Comparison of ENCODE assay signal across 11 cellular contexts in the genomic region with DNA sequence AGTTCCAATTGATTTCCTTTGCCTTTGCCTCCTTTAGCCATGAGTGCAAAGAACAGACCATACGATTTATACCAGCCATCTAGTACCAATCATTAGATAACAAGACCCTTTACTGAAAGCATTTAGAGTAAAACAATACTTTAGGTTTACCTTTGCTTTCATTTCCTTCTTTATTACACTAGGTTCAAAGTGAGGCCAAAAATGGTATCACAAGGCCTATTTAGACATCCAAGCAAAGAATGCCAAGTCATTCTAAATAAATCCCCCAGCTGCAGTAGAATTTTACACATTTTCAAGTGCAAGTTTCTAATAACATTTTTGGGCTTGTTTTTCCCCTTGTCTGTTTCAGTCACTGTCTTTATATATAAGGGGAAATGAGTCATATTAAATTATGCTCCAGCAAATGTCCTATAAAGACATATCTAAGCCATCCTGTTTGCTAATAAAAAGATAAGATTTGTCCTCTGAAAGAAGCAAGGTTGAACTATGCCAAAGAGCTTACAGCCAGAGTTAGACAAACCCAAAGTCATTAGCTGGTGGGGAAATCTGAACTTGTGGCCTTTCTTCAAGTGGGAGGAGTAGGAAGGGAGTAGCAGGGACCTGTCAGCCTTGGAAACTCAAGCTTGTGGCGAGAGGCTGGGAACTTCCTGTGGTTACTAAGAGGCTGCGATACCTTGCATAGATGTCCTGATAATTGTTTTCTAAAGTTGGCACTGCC.
DNase-seq lines count a peak whose midpoint lies in the region; ATAC-seq and TF ChIP-seq lines count a peak whose summit lies in the region.
"Had no signal": no experiment of that assay in that cellular context is flagged by ENCODE, and none has a peak within 500 bp of the region (broad histone marks: within the 10 kb centered on the region; RNA-seq: fewer than 3 reads in every experiment).

No MANE protein-coding gene starts in this region.

- TF ChIP-seq CTCF in body of pancreas (IDR thresholded peaks at IDR 0.05), result peak in 1 of 7 experiments; percentile 3

- ATAC-seq in GM19043 (IDR thresholded peaks at IDR 0.05; ENCODE audit: low read depth, unreplicated experiment) (peak; percentile 45), body of pancreas (peak; percentile 33)
- ATAC-seq in stimulated activated effector memory CD8-positive, alpha-beta T cell treated with anti-CD3 and anti-CD28 coated beads, Interleukin-12 subunit alpha, Interleukin-12 subunit beta, amount 100 ng/mL, for 72 hours, result no peak

- H3K4me3 ChIP-seq in body of pancreas, result no peak overlapping the region

- H3K9me3 Mint-ChIP-seq in stimulated activated effector memory CD8-positive, alpha-beta T cell treated with anti-CD3 and anti-CD28 coated beads, Interleukin-12 subunit alpha, Interleukin-12 subunit beta, amount 100 ng/mL, for 72 hours, result no peaks in the 10 kb centered on the region

- no peaks in the 10 kb centered on the region for H3K36me3 ChIP-seq in body of pancreas (replicated peaks in 1 of 2; ENCODE audit: insufficient read depth in 1 of 2, low read depth in 2 of 2)

- DNase-seq in HS-27A (ENCODE audit: low read depth), result peak; percentile 20
- DNase-seq in body of pancreas, result peak; percentile 26 to 57 (median 52)
- peak; percentile 22 for DNase-seq in non-pigmented ciliary epithelial cell (ENCODE audit: low read depth)
- DNase-seq in COLO668 (lab: John Stamatoyannopoulos, UW; ENCODE audit: unreplicated experiment), result no peak
- DNase-seq in stimulated activated effector memory CD8-positive, alpha-beta T cell treated with anti-CD3 and anti-CD28 coated beads, Interleukin-12 subunit alpha, Interleukin-12 subunit beta, amount 100 ng/mL, for 72 hours (ENCODE audit: low spot score in 2 of 2), result no peak
- no peak for DNase-seq in NCI-H1105 (lab: John Stamatoyannopoulos, UW)
- no peak for DNase-seq in GM19240 (ENCODE audit: insufficient read length, low spot score)
- DNase-seq: hippocampal formation; NCI-H1105 treated with DMSO at 0.1 percent for 48 hours; stimulated activated CD4-positive, alpha-beta T cell treated with anti-CD3 and anti-CD28 coated beads, Interleukin-2, amount 100 ng/mL, for 48 hours had no signal

- peaks cover 52% of the 10 kb centered on the region for H3K4me1 ChIP-seq in body of pancreas

- no peaks in the 10 kb centered on the region for H3K36me3 Mint-ChIP-seq in stimulated activated effector memory CD8-positive, alpha-beta T cell treated with anti-CD3 and anti-CD28 coated beads, Interleukin-12 subunit alpha, Interleukin-12 subunit beta, amount 100 ng/mL, for 72 hours

- TF ChIP-seq POLR2A in body of pancreas (IDR thresholded peaks at IDR 0.05), result no peak

- 8 to 15% methylated on average over 3 of the region's 3 CpGs for WGBS in body of pancreas, 2 donors

- H3K9me3 ChIP-seq in body of pancreas, result no peaks in the 10 kb centered on the region

- intact Hi-C loops in body of pancreas (cut with DNase I), result no loop called here

- no peak overlapping the region for H3K4me3 Mint-ChIP-seq in stimulated activated effector memory CD8-positive, alpha-beta T cell treated with anti-CD3 and anti-CD28 coated beads, Interleukin-12 subunit alpha, Interleukin-12 subunit beta, amount 100 ng/mL, for 72 hours

- no peaks in the 10 kb centered on the region for H3K27me3 ChIP-seq in body of pancreas

- H3K27ac Mint-ChIP-seq in stimulated activated effector memory CD8-positive, alpha-beta T cell treated with anti-CD3 and anti-CD28 coated beads, Interleukin-12 subunit alpha, Interleukin-12 subunit beta, amount 100 ng/mL, for 72 hours, result no peak overlapping the region

- peak overlapping the region; percentile 39 to 82 (median 76) for H3K27ac ChIP-seq in body of pancreas

- no peaks in the 10 kb centered on the region for H3K4me1 Mint-ChIP-seq in stimulated activated effector memory CD8-positive, alpha-beta T cell treated with anti-CD3 and anti-CD28 coated beads, Interleukin-12 subunit alpha, Interleukin-12 subunit beta, amount 100 ng/mL, for 72 hours

Comparison
In these comparisons a context has a peak if more than half of its experiments do, and no peak if none do; other contexts are left out.
1. DNase-seq: peak in HS-27A (single experiment), body of pancreas (4 of 4) and non-pigmented ciliary epithelial cell (single experiment); none in COLO668 (single experiment), stimulated activated effector memory CD8-positive, alpha-beta T cell treated with anti-CD3 and anti-CD28 coated beads, Interleukin-12 subunit alpha, Interleukin-12 subunit beta, amount 100 ng/mL, for 72 hours (0 of 2), NCI-H1105 (single experiment) and GM19240 (single experiment).